16 cellular contexts compared by ENCODE assay signal in genomic region chr1:229148743-229149142, GRCh38.
"Had no signal": no experiment of that assay in that cellular context is flagged by ENCODE, and none has a peak within 500 bp of the region (broad histone marks: within the 10 kb centered on the region; RNA-seq: fewer than 3 reads in every experiment).

No MANE protein-coding gene starts in this region.

- ATAC-seq: gastrocnemius medialis had no signal

- H3K4me3 ChIP-seq: ascending aorta, cardiac muscle cell, colonic mucosa, gastrocnemius medialis, tibial artery, vagina had no signal

- H3K9ac ChIP-seq: parathyroid adenoma had no signal

- H3K4me1 ChIP-seq: ascending aorta, colonic mucosa, gastrocnemius medialis, vagina had no signal

- DNase-seq: activated CD4-positive, alpha-beta T cell treated with anti-CD3 and anti-CD28 coated beads, Interleukin-2, amount 50 U/mL, for 4 hours; activated CD8-positive, alpha-beta memory T cell treated with anti-CD3 and anti-CD28 coated beads, Interleukin-2, amount 10 ng/mL, durations not matched to agents 7 days and 5 days; activated gamma-delta T cell treated with Interleukin-2 at 50 U/mL for 16 hours; activated T-cell treated with anti-CD3 and anti-CD28 coated beads, Interleukin-2, amount 50 U/mL, for 24 hours; colonic mucosa; effector CD4-positive, alpha-beta T cell; gastrocnemius medialis; left ventricle myocardium superior; stimulated activated CD4-positive, alpha-beta T cell treated with anti-CD3 and anti-CD28 coated beads, Interleukin-4, amount 100 ng/mL, for 4 hours; tibial artery had no signal

- H3K36me3 ChIP-seq: ascending aorta, cardiac muscle cell, colonic mucosa, gastrocnemius medialis, tibial artery, vagina had no signal

- H3K4me1 Mint-ChIP-seq: activated CD8-positive, alpha-beta memory T cell treated with anti-CD3 and anti-CD28 coated beads, Interleukin-2, amount 10 ng/mL, durations not matched to agents 7 days and 5 days had no signal

- H3K36me3 Mint-ChIP-seq: activated CD8-positive, alpha-beta memory T cell treated with anti-CD3 and anti-CD28 coated beads, Interleukin-2, amount 10 ng/mL, durations not matched to agents 7 days and 5 days had no signal

- H3K79me2 ChIP-seq: parathyroid adenoma had no signal

- H3K27ac Mint-ChIP-seq: activated CD8-positive, alpha-beta memory T cell treated with anti-CD3 and anti-CD28 coated beads, Interleukin-2, amount 10 ng/mL, durations not matched to agents 7 days and 5 days; activated T-cell treated with anti-CD3 and anti-CD28 coated beads, Interleukin-2, amount 50 U/mL, for 24 hours; T-helper 1 cell treated with Interleukin-12 subunit alpha and Interleukin-12 subunit beta and Interleukin-4 antibody, amounts not matched to agents 30 μg/mL and 1 μg/mL, for 36 hours had no signal

- H3K27ac ChIP-seq: ascending aorta, cardiac muscle cell, colonic mucosa, gastrocnemius medialis, parathyroid adenoma, tibial artery, vagina had no signal

- FAIRE-seq: keratinocyte had no signal

- H3K9me3 ChIP-seq: colonic mucosa, gastrocnemius medialis, vagina had no signal

- H3K27me3 ChIP-seq: ascending aorta, colonic mucosa, vagina had no signal

- H3K4me3 Mint-ChIP-seq: activated CD8-positive, alpha-beta memory T cell treated with anti-CD3 and anti-CD28 coated beads, Interleukin-2, amount 10 ng/mL, durations not matched to agents 7 days and 5 days; activated T-cell treated with anti-CD3 and anti-CD28 coated beads, Interleukin-2, amount 50 U/mL, for 24 hours; T-helper 1 cell treated with Interleukin-12 subunit alpha and Interleukin-12 subunit beta and Interleukin-4 antibody, amounts not matched to agents 30 μg/mL and 1 μg/mL, for 36 hours had no signal

- H2AFZ ChIP-seq: parathyroid adenoma had no signal

- H3K9me3 Mint-ChIP-seq: activated T-cell treated with anti-CD3 and anti-CD28 coated beads, Interleukin-2, amount 50 U/mL, for 24 hours; T-helper 1 cell treated with Interleukin-12 subunit alpha and Interleukin-12 subunit beta and Interleukin-4 antibody, amounts not matched to agents 30 μg/mL and 1 μg/mL, for 36 hours had no signal
